Comparison of ENCODE assay signal across 1 cellular context in the genomic region with DNA sequence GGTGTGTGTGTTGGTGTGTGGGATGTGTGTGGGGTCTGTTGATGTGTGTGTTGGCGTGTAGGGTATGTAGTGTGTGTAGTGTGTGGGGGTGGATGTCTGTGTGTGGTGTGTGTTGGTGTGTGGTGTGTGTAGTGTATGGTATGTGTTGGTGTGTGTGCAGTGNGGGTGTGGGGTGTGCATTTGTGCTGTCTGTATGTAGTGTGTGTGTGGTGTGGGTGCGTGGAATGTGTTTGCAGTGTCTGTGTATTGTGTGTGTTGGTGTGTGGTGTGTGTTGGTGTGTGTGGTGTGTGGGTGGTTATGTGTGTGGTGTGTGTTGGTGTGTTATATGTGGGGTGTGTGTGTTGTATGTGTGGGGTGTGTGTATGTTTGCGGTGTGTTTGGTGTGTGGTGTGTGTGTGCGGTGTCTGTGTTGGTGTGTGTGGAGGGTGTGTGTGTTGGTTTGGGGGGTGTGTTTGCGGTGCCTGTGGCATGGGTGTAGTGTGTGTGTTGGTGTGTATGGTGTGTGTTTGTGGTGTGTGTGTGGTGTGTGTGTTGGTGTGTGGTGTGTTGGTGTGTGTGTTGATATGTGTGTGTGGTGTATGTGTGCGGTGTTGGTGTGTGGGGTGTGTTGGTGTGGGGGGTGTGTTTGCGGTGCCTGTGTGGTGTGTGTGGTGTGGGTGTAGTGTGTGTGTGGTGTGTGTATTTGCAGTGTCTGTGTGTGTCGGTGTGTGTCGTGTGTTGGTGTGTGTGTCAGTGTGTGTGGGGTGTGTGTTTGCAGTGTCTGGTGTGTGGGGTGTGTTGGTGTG.
TF ChIP-seq lines count a peak whose summit lies in the region.

No MANE protein-coding gene starts in this region.

TF ChIP-seq in HEK293, 187 proteins besides CTCF, POLR2A, EP300 and RAD21 (continued from another document and continues in another):
- TF ChIP-seq REST (tag by site-specific recombination; IDR thresholded peaks at IDR 0.05), result no peak
- no peak for TF ChIP-seq GLIS2 (tag by site-specific recombination; IDR thresholded peaks at IDR 0.05)
- TF ChIP-seq ZBTB49 (tag by site-specific recombination; IDR thresholded peaks at IDR 0.05; ENCODE audit: low read depth), result no peak
- TF ChIP-seq ZNF629 (tag by site-specific recombination; IDR thresholded peaks at IDR 0.05), result no peak
- TF ChIP-seq ZNF514 (tag by site-specific recombination; IDR thresholded peaks at IDR 0.05), result no peak; the same call in 1 of the 2 replicates
- TF ChIP-seq ZNF16 (tag by site-specific recombination; IDR thresholded peaks at IDR 0.05; ENCODE audit: low read depth), result no peak
- no peak for TF ChIP-seq ZNF10 (tag by site-specific recombination; IDR thresholded peaks at IDR 0.05)
- TF ChIP-seq HOXD13 (CRISPR knock-in tag; IDR thresholded peaks at IDR 0.05; ENCODE audit: borderline replicate concordance), result no peak
- TF ChIP-seq ZNF175 (tag by site-specific recombination; IDR thresholded peaks at IDR 0.05), result no peak
- no peak for TF ChIP-seq ZFP3 (tag by site-specific recombination; IDR thresholded peaks at IDR 0.05; ENCODE audit: low read depth)
- no peak for TF ChIP-seq REPIN1 (tag by site-specific recombination; IDR thresholded peaks at IDR 0.05; ENCODE audit: low read depth)
- no peak for TF ChIP-seq ZBTB26 (tag by site-specific recombination; optimal IDR thresholded peaks at IDR 0.05)
- no peak for TF ChIP-seq ZFP41 (tag by site-specific recombination; IDR thresholded peaks at IDR 0.05; ENCODE audit: borderline replicate concordance)
- no peak for TF ChIP-seq KLF10 (tag by site-specific recombination; IDR thresholded peaks at IDR 0.05)
- TF ChIP-seq, protein P1, sequence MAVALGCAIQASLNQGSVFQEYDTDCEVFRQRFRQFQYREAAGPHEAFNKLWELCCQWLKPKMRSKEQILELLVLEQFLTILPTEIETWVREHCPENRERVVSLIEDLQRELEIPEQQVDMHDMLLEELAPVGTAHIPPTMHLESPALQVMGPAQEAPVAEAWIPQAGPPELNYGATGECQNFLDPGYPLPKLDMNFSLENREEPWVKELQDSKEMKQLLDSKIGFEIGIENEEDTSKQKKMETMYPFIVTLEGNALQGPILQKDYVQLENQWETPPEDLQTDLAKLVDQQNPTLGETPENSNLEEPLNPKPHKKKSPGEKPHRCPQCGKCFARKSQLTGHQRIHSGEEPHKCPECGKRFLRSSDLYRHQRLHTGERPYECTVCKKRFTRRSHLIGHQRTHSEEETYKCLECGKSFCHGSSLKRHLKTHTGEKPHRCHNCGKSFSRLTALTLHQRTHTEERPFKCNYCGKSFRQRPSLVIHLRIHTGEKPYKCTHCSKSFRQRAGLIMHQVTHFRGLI (tag by site-specific recombination; IDR thresholded peaks at IDR 0.05), result no peak; the same call in 1 of the 2 replicates
- TF ChIP-seq, protein P2, sequence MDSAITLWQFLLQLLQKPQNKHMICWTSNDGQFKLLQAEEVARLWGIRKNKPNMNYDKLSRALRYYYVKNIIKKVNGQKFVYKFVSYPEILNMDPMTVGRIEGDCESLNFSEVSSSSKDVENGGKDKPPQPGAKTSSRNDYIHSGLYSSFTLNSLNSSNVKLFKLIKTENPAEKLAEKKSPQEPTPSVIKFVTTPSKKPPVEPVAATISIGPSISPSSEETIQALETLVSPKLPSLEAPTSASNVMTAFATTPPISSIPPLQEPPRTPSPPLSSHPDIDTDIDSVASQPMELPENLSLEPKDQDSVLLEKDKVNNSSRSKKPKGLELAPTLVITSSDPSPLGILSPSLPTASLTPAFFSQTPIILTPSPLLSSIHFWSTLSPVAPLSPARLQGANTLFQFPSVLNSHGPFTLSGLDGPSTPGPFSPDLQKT (IDR thresholded peaks at IDR 0.05; ENCODE audit: borderline replicate concordance, low read depth, low read length), result no peak
- no peak for TF ChIP-seq PRDM6 (tag by site-specific recombination; IDR thresholded peaks at IDR 0.05)
- TF ChIP-seq, protein P3, sequence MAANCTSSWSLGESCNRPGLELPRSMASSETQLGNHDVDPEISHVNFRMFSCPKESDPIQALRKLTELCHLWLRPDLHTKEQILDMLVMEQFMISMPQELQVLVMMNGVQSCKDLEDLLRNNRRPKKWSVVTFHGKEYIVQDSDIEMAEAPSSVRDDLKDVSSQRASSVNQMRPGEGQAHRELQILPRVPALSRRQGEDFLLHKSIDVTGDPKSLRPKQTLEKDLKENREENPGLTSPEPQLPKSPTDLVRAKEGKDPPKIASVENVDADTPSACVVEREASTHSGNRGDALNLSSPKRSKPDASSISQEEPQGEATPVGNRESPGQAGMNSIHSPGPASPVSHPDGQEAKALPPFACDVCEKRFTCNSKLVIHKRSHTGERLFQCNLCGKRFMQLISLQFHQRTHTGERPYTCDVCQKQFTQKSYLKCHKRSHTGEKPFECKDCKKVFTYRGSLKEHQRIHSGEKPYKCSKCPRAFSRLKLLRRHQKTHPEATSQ (tag by site-specific recombination; IDR thresholded peaks at IDR 0.05), result no peak; the same call in 1 of the 2 replicates
- TF ChIP-seq ZNF837 (tag by site-specific recombination; IDR thresholded peaks at IDR 0.05), result no peak
- no peak for TF ChIP-seq ZNF169 (tag by site-specific recombination; IDR thresholded peaks at IDR 0.05)
- TF ChIP-seq YY1 (tag by site-specific recombination; IDR thresholded peaks at IDR 0.05), result no peak
- no peak for TF ChIP-seq FEZF1 (tag by site-specific recombination; IDR thresholded peaks at IDR 0.05)
- TF ChIP-seq, protein P4, sequence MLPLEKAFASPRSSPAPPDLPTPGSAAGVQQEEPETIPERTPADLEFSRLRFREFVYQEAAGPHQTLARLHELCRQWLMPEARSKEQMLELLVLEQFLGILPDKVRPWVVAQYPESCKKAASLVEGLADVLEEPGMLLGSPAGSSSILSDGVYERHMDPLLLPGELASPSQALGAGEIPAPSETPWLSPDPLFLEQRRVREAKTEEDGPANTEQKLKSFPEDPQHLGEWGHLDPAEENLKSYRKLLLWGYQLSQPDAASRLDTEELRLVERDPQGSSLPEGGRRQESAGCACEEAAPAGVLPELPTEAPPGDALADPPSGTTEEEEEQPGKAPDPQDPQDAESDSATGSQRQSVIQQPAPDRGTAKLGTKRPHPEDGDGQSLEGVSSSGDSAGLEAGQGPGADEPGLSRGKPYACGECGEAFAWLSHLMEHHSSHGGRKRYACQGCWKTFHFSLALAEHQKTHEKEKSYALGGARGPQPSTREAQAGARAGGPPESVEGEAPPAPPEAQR (tag by site-specific recombination; IDR thresholded peaks at IDR 0.05), result no peak
- TF ChIP-seq ZBTB44 (tag by site-specific recombination; IDR thresholded peaks at IDR 0.05), result no peak
- no peak for TF ChIP-seq OVOL3 (tag by site-specific recombination; IDR thresholded peaks at IDR 0.05)
- TF ChIP-seq ZNF148 (tag by site-specific recombination; IDR thresholded peaks at IDR 0.05; ENCODE audit: borderline replicate concordance), result no peak
- TF ChIP-seq ZNF211 (tag by site-specific recombination; IDR thresholded peaks at IDR 0.05; ENCODE audit: low read depth), result no peak
- no peak for TF ChIP-seq ZBTB21 (tag by site-specific recombination; IDR thresholded peaks at IDR 0.05)
- TF ChIP-seq RBAK (tag by site-specific recombination; IDR thresholded peaks at IDR 0.05), result no peak
- TF ChIP-seq, protein P5, sequence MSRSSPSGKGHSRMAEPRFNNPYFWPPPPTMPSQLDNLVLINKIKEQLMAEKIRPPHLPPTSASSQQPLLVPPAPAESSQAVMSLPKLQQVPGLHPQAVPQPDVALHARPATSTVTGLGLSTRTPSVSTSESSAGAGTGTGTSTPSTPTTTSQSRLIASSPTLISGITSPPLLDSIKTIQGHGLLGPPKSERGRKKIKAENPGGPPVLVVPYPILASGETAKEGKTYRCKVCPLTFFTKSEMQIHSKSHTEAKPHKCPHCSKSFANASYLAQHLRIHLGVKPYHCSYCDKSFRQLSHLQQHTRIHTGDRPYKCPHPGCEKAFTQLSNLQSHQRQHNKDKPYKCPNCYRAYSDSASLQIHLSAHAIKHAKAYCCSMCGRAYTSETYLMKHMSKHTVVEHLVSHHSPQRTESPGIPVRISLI (tag by site-specific recombination; IDR thresholded peaks at IDR 0.05), result no peak
- 0 out of 2 replicates have a peak, but pooled peaks have one; percentile 5 for TF ChIP-seq ZNF140 (tag by site-specific recombination; IDR thresholded peaks at IDR 0.05)
